8 cellular contexts compared by ENCODE assay signal in the genomic region with DNA sequence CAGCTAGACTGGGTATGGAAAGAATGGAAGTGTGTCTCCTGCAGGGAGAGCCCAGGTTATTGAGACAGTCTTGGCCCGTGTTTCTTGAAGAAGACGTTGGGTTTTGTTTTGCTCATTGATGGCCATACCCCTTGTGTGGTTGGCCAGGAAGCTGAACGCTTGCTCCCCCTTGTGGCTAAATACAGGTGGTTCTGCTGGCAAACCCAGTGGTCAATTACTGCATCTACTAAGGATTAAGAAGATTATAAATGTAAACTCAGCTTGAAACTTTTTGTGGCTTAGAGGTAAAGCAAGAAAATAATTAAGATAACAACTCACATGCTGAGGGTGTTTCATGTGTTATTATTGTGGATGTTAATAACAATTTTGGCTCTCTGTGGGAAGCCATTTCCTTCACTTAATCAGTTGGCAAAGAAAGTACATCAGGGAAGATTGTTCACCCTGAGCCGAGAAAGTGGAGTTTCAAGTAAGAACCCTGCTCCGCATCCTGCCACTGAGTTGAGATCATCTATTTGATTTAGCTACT.
A peak's percentile ranks its signal among the peaks of the same experiment; 100 is the strongest.
DNase-seq lines count a peak whose midpoint lies in the region; ATAC-seq and TF ChIP-seq lines count a peak whose summit lies in the region.

No MANE protein-coding gene starts in this region.

- H3K27me3 Mint-ChIP-seq in progenitor cell of endocrine pancreas = no peaks in the 10 kb centered on the region

- no peaks in the 10 kb centered on the region for H3K9me2 ChIP-seq in PC-3 (replicated peaks; ENCODE audit: low read length)

- no peaks in the 10 kb centered on the region for H4K20me1 ChIP-seq in PC-3 (ENCODE audit: low read length)

- no peaks in the 10 kb centered on the region for H3K36me3 Mint-ChIP-seq in progenitor cell of endocrine pancreas (ENCODE audit: insufficient read depth)

- in situ Hi-C loops in Caki2 (cut with HindIII; ENCODE audit: low pct_unique_long_range_greater_than_20kb, low sequenced_read_pairs) = no loop called here

- DNase-seq in Caki2 (ENCODE audit: low read depth) = peak; percentile 49
- peak; percentile 34 for DNase-seq in HuH-7.5 (ENCODE audit: low spot score)
- DNase-seq in PC-3 = peak; percentile 77
- peak; percentile 7 for DNase-seq in activated gamma-delta T cell treated with anti-CD3 and anti-CD28 coated beads, Interleukin-2, amount 50 U/mL, for 16 hours (ENCODE audit: low read depth)
- peak in 41 of 42 donors; percentile 16 to 90 (median 66) for DNase-seq in head of caudate nucleus
- DNase-seq in progenitor cell of endocrine pancreas (ENCODE audit: low spot score, unreplicated experiment) = peak; percentile 27
- no peak for DNase-seq in NK-92 (lab: John Stamatoyannopoulos, UW; ENCODE audit: unreplicated experiment)

- ATAC-seq in GM19468 (IDR thresholded peaks at IDR 0.05; ENCODE audit: extremely low read depth, unreplicated experiment) (peak; percentile 55), PC-3 (peak; percentile 78)

- no peaks in the 10 kb centered on the region for H3K9me3 ChIP-seq in PC-3 (ENCODE audit: low read length)

- no peak overlapping the region for H3K27ac ChIP-seq in PC-3 (ENCODE audit: low read length)

- H3K79me2 ChIP-seq in PC-3 (ENCODE audit: low read length) = peaks cover 72% of the 10 kb centered on the region

- H3K36me3 ChIP-seq in PC-3 (ENCODE audit: low read depth, low read length) = no peaks in the 10 kb centered on the region

- CTCF ChIA-PET in PC-3 (lab: Charles Lee) = interaction anchor here (0.6 to 0.7 kb wide), 2 partner anchors 186 to 1521 kb away, joined by 3 to 4 read pairs; no protein-coding TSS in a partner anchor

- no TSS peak for BruUV-seq in PC-3 (replicated peaks; lab: Mats Ljungman, UMichigan)

- TF ChIP-seq CTCF in PC-3 (conservative IDR thresholded peaks at IDR 0.05; ENCODE audit: low read depth, low read length) = peak; percentile 91
- peak; percentile 78 for TF ChIP-seq CTCF in progenitor cell of endocrine pancreas (IDR thresholded peaks at IDR 0.05; ENCODE audit: unreplicated experiment)

- POLR2A ChIA-PET in PC-3 (lab: Charles Lee; ENCODE audit: unreplicated experiment) = interaction anchor here (0.6 kb wide), 1 partner anchor 47 kb away, joined by 3 read pairs; no protein-coding TSS in a partner anchor

- no peak overlapping the region for H3K27ac Mint-ChIP-seq in progenitor cell of endocrine pancreas

- H3K4me3 ChIP-seq in PC-3 (ENCODE audit: low read length) = no peak overlapping the region

- no peaks in the 10 kb centered on the region for H3K27me3 ChIP-seq in PC-3 (ENCODE audit: low read length)

- peak overlapping the region; percentile 20 for H3K4me2 ChIP-seq in PC-3 (ENCODE audit: low read length)

- peaks cover 21% of the 10 kb centered on the region for H3K4me1 ChIP-seq in PC-3 (ENCODE audit: insufficient read depth, low read length)

- H3F3A ChIP-seq in PC-3 (ENCODE audit: low read length, unreplicated experiment) = no peaks in the 10 kb centered on the region

- intact Hi-C loops in PC-3 (cut with micrococcal nuclease) (loop anchor here (1.0 to 5.0 kb wide), 3 partner anchors 44 to 93 kb away; no protein-coding TSS in a partner anchor), head of caudate nucleus (cut with DNase I) (loop anchor here (5.0 kb wide), 1 partner anchor 94 kb away; the partner anchor contains the start of gene NEDD4L)

- no peaks in the 10 kb centered on the region for H3K9me3 Mint-ChIP-seq in progenitor cell of endocrine pancreas (ENCODE audit: low read depth)

- no peak overlapping the region for H3K4me3 Mint-ChIP-seq in progenitor cell of endocrine pancreas (ENCODE audit: low read depth)

- H3K4me1 Mint-ChIP-seq in progenitor cell of endocrine pancreas (ENCODE audit: low read depth) = peaks cover 32% of the 10 kb centered on the region

- H2AFZ ChIP-seq in PC-3 (ENCODE audit: low read length) = 0 out of 2 replicates have a peak overlapping the region, but pooled peaks have one; percentile 10

- no peak overlapping the region for H3K9ac ChIP-seq in PC-3 (ENCODE audit: low read length)
